9 cellular contexts compared by ENCODE assay signal in genomic region chr1:225919906-225920305, GRCh38. TPM values are rescaled to one million over a fixed set of nuclear protein-coding genes. Genes with fewer than 3 reads are reported as not detected.
DNase-seq lines count a peak whose midpoint lies in the region; ATAC-seq and TF ChIP-seq lines count a peak whose summit lies in the region.
"Had no signal": no experiment of that assay in that cellular context is flagged by ENCODE, and none has a peak within 500 bp of the region (broad histone marks: within the 10 kb centered on the region; RNA-seq: fewer than 3 reads in every experiment).

No MANE protein-coding gene starts in this region.

- peak overlapping the region; percentile 63 to 87 (median 83) for H3K27ac Mint-ChIP-seq in brain

- H3K27me3 Mint-ChIP-seq in brain = peaks cover 6% of the 10 kb centered on the region

- peak overlapping the region in 3 of 5 experiments; percentile 32 to 61 (median 46) for H3K4me3 Mint-ChIP-seq in brain

- H3K79me2 ChIP-seq in DND-41 (ENCODE audit: insufficient read depth, low read length) = peaks cover 36% of the 10 kb centered on the region

- H3K27me3 ChIP-seq in DND-41 (ENCODE audit: insufficient read depth, low read length, poor library complexity) = no peaks in the 10 kb centered on the region

- H3K9ac ChIP-seq in DND-41 (ENCODE audit: low read depth, low read length) = peak overlapping the region; percentile 34; the same call in 1 of the 2 replicates

- H3K9me3 ChIP-seq in DND-41 (ENCODE audit: insufficient read depth, low read length, severe bottlenecking) = no peaks in the 10 kb centered on the region

- peak overlapping the region; percentile 84 for H3K27ac ChIP-seq in DND-41 (ENCODE audit: low read length)

- ATAC-seq in DND-41 (ENCODE audit: insufficient read depth, low read depth) (peak; percentile 51), HG02610 (IDR thresholded peaks at IDR 0.05; ENCODE audit: unreplicated experiment) (no peak)

- peaks cover 20% of the 10 kb centered on the region for H4K20me1 ChIP-seq in DND-41 (ENCODE audit: insufficient read depth, low read length)

- H3K36me3 ChIP-seq in DND-41 (ENCODE audit: insufficient read depth, low read length) = peaks cover 53% of the 10 kb centered on the region

- H3K4me1 ChIP-seq in DND-41 (ENCODE audit: insufficient read depth, low read length) = peaks cover 51% of the 10 kb centered on the region

- peaks cover 60% of the 10 kb centered on the region for H3K4me1 Mint-ChIP-seq in brain

- H2AFZ ChIP-seq in DND-41 (ENCODE audit: low read depth, low read length) = no peak overlapping the region

- peak overlapping the region; percentile 94 for H3K4me2 ChIP-seq in DND-41 (ENCODE audit: insufficient read depth, low read length)

- no peak for TF ChIP-seq CTCF in DND-41 (IDR thresholded peaks at IDR 0.05; ENCODE audit: borderline replicate concordance, extremely low read depth, low read length, poor library complexity, severe bottlenecking)
- no peak for TF ChIP-seq CTCF in brain (conservative IDR thresholded peaks at IDR 0.05)

- no peaks in the 10 kb centered on the region for H3K9me3 Mint-ChIP-seq in brain

- no peak overlapping the region for H3K4me3 ChIP-seq in DND-41 (ENCODE audit: low read depth in 1 of 2, low read length in 2 of 2)

- H3K36me3 Mint-ChIP-seq in brain = peaks cover 37% of the 10 kb centered on the region

- DNase-seq in DND-41 (peak; percentile 80), NCI-H2081 treated with DMSO at 0.1 percent for 48 hours (lab: John Stamatoyannopoulos, UW) (peak; percentile 67), lung microvascular endothelial cell (ENCODE audit: low read depth in 2 of 2) (peak; percentile 21 to 89), OCI-M2 (lab: John Stamatoyannopoulos, UW; ENCODE audit: unreplicated experiment) (no peak), NCI-H82 treated with DMSO at 0.1 percent for 48 hours (lab: John Stamatoyannopoulos, UW; ENCODE audit: unreplicated experiment) (no peak)
- no peak for DNase-seq in effector CD8-positive, alpha-beta T cell (lab: John Stamatoyannopoulos, UW)

RNA-seq across cellular contexts. Expression of gene PYCR2, which starts 4.1 kb away (rescaled TPM):
- polyA plus RNA-seq in brain (ENCODE audit: insufficient read depth, low read depth, low replicate concordance) = 107 TPM
- 19.8 and 31.5 TPM in 2 replicates for total RNA-seq in lung microvascular endothelial cell

RNA-seq across cellular contexts. Expression of gene LEFTY2, which starts 21.1 kb away (rescaled TPM):
- polyA plus RNA-seq in brain (ENCODE audit: insufficient read depth, low read depth, low replicate concordance) = 1.7 TPM
- not detected in 2 replicates for total RNA-seq in lung microvascular endothelial cell
- total RNA-seq: NCI-H460 had no signal

RNA-seq across cellular contexts. Expression of gene LEFTY1, which starts 31.0 kb away (rescaled TPM):
- polyA plus RNA-seq in brain (ENCODE audit: insufficient read depth, low read depth, low replicate concordance) = 1.0 TPM
- total RNA-seq in lung microvascular endothelial cell = not detected in 2 replicates
- total RNA-seq: NCI-H460 had no signal

RNA-seq across cellular contexts. Expression of gene TMEM63A, which starts 37.7 kb away (rescaled TPM):
- 34.6 TPM for polyA plus RNA-seq in brain (ENCODE audit: insufficient read depth, low read depth, low replicate concordance)
- total RNA-seq in lung microvascular endothelial cell = 4.1 and 4.4 TPM in 2 replicates

Comparison
In these comparisons a context has a peak if more than half of its experiments do, and no peak if none do; other contexts are left out.
1. DNase-seq: peak in DND-41 (single experiment), NCI-H2081 treated with DMSO at 0.1 percent for 48 hours (single experiment) and lung microvascular endothelial cell (2 of 2); none in OCI-M2 (single experiment), NCI-H82 treated with DMSO at 0.1 percent for 48 hours (single experiment) and effector CD8-positive, alpha-beta T cell (single experiment).